ENCODE assay signal across 1 cellular context in the genomic region with DNA sequence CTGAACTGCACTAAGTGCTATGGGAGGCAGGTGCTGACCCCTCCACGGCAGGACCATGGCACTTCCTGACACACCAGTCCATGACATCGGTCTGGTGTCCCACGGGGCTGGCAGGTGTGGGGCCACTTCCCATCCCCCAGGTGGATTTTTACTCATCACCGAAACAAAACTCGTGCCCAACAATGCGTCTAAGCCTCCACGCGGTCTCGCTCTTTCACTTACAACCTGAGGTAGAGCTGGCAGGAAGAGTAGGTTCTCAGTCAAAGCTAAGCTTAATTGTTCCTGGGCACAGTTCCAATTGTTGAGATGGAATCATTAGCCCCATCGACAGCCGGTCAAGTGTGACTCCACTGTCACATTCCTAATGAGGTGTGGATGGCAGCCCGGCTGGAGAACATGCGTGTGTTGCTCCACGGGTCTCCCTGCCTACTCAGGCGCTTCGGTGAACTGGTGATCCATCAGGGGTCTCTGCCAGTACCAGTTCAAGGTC.
A peak's percentile ranks its signal among the peaks of the same experiment; 100 is the strongest.
TF ChIP-seq lines count a peak whose summit lies in the region.

No MANE protein-coding gene starts in this region.

TF ChIP-seq in HepG2, 621 proteins besides CTCF, POLR2A, EP300 and RAD21 (continued from another document):
- TF ChIP-seq, protein P1, sequence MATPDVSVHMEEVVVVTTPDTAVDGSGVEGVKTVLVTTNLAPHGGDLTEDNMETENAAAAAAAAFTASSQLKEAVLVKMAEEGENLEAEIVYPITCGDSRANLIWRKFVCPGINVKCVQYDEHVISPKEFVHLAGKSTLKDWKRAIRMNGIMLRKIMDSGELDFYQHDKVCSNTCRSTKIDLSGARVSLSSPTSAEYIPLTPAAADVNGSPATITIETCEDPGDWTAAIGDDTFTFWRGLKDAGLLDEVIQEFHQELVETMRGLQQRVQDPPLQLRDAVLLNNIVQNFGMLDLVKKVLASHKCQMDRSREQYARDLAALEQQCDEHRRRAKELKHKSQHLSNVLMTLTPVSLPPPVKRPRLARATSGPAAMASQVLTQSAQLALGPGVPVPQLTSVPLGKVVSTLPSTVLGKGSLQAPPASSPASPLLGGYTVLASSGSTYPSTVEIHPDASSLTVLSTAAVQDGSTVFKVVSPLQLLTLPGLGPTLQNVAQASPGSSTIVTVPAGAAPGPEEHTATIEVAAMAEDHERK (CRISPR knock-in tag; IDR thresholded peaks at IDR 0.05; ENCODE audit: low read depth), result no peak
- TF ChIP-seq MIER2 (CRISPR knock-in tag; IDR thresholded peaks at IDR 0.05) (no peak), ZNF737 (CRISPR knock-in tag; IDR thresholded peaks at IDR 0.05; ENCODE audit: borderline replicate concordance) (0 out of 2 replicates have a peak, but pooled peaks have one; percentile 53), ZNF530 (CRISPR knock-in tag; IDR thresholded peaks at IDR 0.05; ENCODE audit: low read depth) (no peak), ZNF556 (CRISPR knock-in tag; IDR thresholded peaks at IDR 0.05; ENCODE audit: borderline replicate concordance) (no peak), ZNF619 (CRISPR knock-in tag; IDR thresholded peaks at IDR 0.05) (0 out of 2 replicates have a peak, but pooled peaks have one; percentile 37), ZNF496 (CRISPR knock-in tag; IDR thresholded peaks at IDR 0.05; ENCODE audit: insufficient replicate concordance) (no peak), RBM22 (optimal IDR thresholded peaks at IDR 0.05; ENCODE audit: low read length) (peak; percentile 29)
- TF ChIP-seq, protein P2, sequence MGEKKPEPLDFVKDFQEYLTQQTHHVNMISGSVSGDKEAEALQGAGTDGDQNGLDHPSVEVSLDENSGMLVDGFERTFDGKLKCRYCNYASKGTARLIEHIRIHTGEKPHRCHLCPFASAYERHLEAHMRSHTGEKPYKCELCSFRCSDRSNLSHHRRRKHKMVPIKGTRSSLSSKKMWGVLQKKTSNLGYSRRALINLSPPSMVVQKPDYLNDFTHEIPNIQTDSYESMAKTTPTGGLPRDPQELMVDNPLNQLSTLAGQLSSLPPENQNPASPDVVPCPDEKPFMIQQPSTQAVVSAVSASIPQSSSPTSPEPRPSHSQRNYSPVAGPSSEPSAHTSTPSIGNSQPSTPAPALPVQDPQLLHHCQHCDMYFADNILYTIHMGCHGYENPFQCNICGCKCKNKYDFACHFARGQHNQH (CRISPR knock-in tag; IDR thresholded peaks at IDR 0.05), result no peak
TF ChIP-seq in HepG2: peak in this region for 3.
